8 cellular contexts compared by ENCODE assay signal in the genomic region with DNA sequence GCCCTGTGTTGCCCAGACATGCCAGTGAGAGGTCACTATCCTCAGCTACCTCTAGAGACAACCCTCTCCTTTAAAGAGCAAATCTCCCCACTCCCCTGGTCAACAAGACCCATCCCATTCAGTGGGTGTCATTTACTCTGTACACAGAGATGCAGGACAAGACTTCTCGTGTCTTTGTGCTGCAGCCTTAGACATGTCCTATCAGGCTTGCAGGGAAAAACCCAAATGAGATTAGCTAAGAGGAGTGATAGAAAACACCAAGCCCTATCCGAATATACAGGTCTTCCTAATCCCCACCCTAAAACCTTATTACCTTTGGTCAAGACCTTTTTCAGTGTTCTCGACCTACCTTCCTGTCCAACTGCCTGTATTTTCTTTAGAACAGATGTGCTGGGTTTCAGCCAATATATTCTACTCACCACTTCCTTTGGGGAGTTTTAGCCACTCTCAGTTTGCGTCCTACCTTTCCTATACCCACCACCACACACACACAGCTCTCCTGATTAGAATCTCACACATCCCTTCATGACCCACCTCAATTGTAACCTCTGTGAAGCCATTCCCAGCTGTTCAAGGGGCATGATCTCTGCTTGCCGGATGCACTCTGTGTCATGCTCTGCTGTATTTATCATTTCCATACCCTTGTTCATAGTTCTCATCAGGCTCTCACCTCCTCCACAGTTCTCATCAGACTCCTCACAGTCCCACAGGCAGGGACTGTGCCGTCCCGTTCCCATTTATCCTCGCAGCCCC. TPM values are rescaled to one million over a fixed set of nuclear protein-coding genes. Genes with fewer than 3 reads are reported as not detected.
DNase-seq lines count a peak whose midpoint lies in the region; ATAC-seq and TF ChIP-seq lines count a peak whose summit lies in the region.

No MANE protein-coding gene starts in this region.

- TF ChIP-seq CTCF in OCI-LY7 (conservative IDR thresholded peaks at IDR 0.05; ENCODE audit: low read length) (no peak), neural progenitor cell (IDR thresholded peaks at IDR 0.05) (no peak)

- peak; percentile 76 for ATAC-seq in GM18870 (IDR thresholded peaks at IDR 0.05; ENCODE audit: unreplicated experiment)
- ATAC-seq in HG02623 (IDR thresholded peaks at IDR 0.05; ENCODE audit: unreplicated experiment), result peak; percentile 65

- H2AFZ ChIP-seq in OCI-LY7 (ENCODE audit: low read length), result no peak overlapping the region
- no peak overlapping the region for H2AFZ ChIP-seq in neural progenitor cell (replicated peaks)

- no peaks in the 10 kb centered on the region for H3K27me3 ChIP-seq in neural progenitor cell

- no peaks in the 10 kb centered on the region for H3K9me2 ChIP-seq in OCI-LY7 (ENCODE audit: insufficient read depth, low read length)

- H3K4me2 ChIP-seq in OCI-LY7 (ENCODE audit: low read length) (peak overlapping the region; percentile 91), neural progenitor cell (no peak overlapping the region)

- no peak overlapping the region for H3K9ac ChIP-seq in neural progenitor cell

- peaks cover 3% of the 10 kb centered on the region for H3K36me3 Mint-ChIP-seq in neural progenitor cell

- peak; percentile 81 for DNase-seq in OCI-LY7 (ENCODE audit: low spot score)
- no peak for DNase-seq in neural progenitor cell (ENCODE audit: low spot score)
- DNase-seq in COLO668 (lab: John Stamatoyannopoulos, UW; ENCODE audit: unreplicated experiment), result no peak
- DNase-seq in stimulated activated CD4-positive, alpha-beta T cell treated with anti-CD3 and anti-CD28 coated beads, Interleukin-15, amount 100 ng/mL, for 24 hours, result no peak
- DNase-seq in AG08395 (ENCODE audit: low spot score), result no peak
- no peak for DNase-seq in NCI-H446 treated with DMSO at 0.1 percent for 48 hours (lab: John Stamatoyannopoulos, UW)

- H3K4me3 ChIP-seq in OCI-LY7 (ENCODE audit: low read depth, low read length, poor library complexity, severe bottlenecking) (peak overlapping the region; percentile 55), neural progenitor cell (no peak overlapping the region)

- H3K27ac ChIP-seq in OCI-LY7 (ENCODE audit: low read depth, low read length, poor library complexity, severe bottlenecking) (peak overlapping the region; percentile 95), neural progenitor cell (no peak overlapping the region)

- H3K9me3 ChIP-seq in OCI-LY7 (ENCODE audit: low read length), result no peaks in the 10 kb centered on the region
- no peaks in the 10 kb centered on the region for H3K9me3 ChIP-seq in neural progenitor cell (ENCODE audit: low read depth)

- no peaks in the 10 kb centered on the region for H3K9me3 Mint-ChIP-seq in neural progenitor cell

- H3K27ac Mint-ChIP-seq in neural progenitor cell, result peak overlapping the region; percentile 35

- no TSS peak for BruUV-seq in OCI-LY7 (replicated peaks; lab: Mats Ljungman, UMichigan)

- intact Hi-C loops in OCI-LY7 (cut with micrococcal nuclease; ENCODE audit: unreplicated experiment), result loop anchor here (1.0 kb wide), 1 partner anchor 40 kb away; no protein-coding TSS in a partner anchor

- CTCF ChIA-PET in OCI-LY7 (lab: Charles Lee; ENCODE audit: unreplicated experiment), result interaction anchor here (0.5 to 2.5 kb wide), 11 partner anchors 10 to 126 kb away, joined by 3 to 13 read pairs (median 4); no protein-coding TSS in a partner anchor

- H3K79me2 ChIP-seq in OCI-LY7 (ENCODE audit: insufficient read depth, low read depth, low read length) (peaks cover 35% of the 10 kb centered on the region), neural progenitor cell (ENCODE audit: low read depth) (peaks cover under 1% of the 10 kb centered on the region)

- H3F3A ChIP-seq in neural progenitor cell (ENCODE audit: low read depth), result no peaks in the 10 kb centered on the region

- H3K4me1 ChIP-seq in OCI-LY7 (ENCODE audit: insufficient read depth, low read length, poor library complexity, severe bottlenecking) (peaks cover 79% of the 10 kb centered on the region), neural progenitor cell (peaks cover 10% of the 10 kb centered on the region)

- POLR2A ChIA-PET in OCI-LY7 (lab: Charles Lee), result interaction anchor here (0.9 to 9.5 kb wide), 18 partner anchors 8 to 118 kb away, joined by 3 to 72 read pairs (median 6); partner anchors contain the start of gene EFHC1

- no peak overlapping the region for H3K4me3 Mint-ChIP-seq in neural progenitor cell

- H3K4me1 Mint-ChIP-seq in neural progenitor cell, result peaks cover 19% of the 10 kb centered on the region

- no peaks in the 10 kb centered on the region for H4K20me1 ChIP-seq in OCI-LY7 (ENCODE audit: insufficient read depth, low read length)
- peaks cover 6% of the 10 kb centered on the region for H4K20me1 ChIP-seq in neural progenitor cell (ENCODE audit: low read depth)

- H3K36me3 ChIP-seq in OCI-LY7 (ENCODE audit: insufficient read depth, low read length) (peaks cover 22% of the 10 kb centered on the region), neural progenitor cell (no peaks in the 10 kb centered on the region)

- peaks cover 2% of the 10 kb centered on the region for H3K27me3 Mint-ChIP-seq in neural progenitor cell (ENCODE audit: insufficient read depth, low read depth)

RNA-seq across cellular contexts. Expression of gene TRAM2, which starts 39.7 kb away (rescaled TPM):
- total RNA-seq in OCI-LY7 (2014; rRNA removed; shearing (Covaris generic)), result 16.3 and 19.3 TPM in 2 replicates
- total RNA-seq in OCI-LY7 (2022) (34.9 and 38.2 TPM in 2 replicates), neural progenitor cell (ENCODE audit: low replicate concordance) (12.3 and 15.5 TPM in 2 replicates)
